16 cellular contexts compared by ENCODE assay signal in genomic region chr5:122142480-122142879, GRCh38. TPM values are rescaled to one million over a fixed set of nuclear protein-coding genes. Genes with fewer than 3 reads are reported as not detected.
A peak's percentile ranks its signal among the peaks of the same experiment; 100 is the strongest.
DNase-seq lines count a peak whose midpoint lies in the region; ATAC-seq and TF ChIP-seq lines count a peak whose summit lies in the region.
"Had no signal": no experiment of that assay in that cellular context is flagged by ENCODE, and none has a peak within 500 bp of the region (broad histone marks: within the 10 kb centered on the region; RNA-seq: fewer than 3 reads in every experiment).

No MANE protein-coding gene starts in this region.

- DNase-seq in AG04450 (ENCODE audit: low read depth, low spot score), result no peak
- DNase-seq in HPDE6-E6E7 (ENCODE audit: extremely low spot score), result peak; percentile 12
- peak; percentile 84 for DNase-seq in amniotic epithelial cell (ENCODE audit: low read depth)
- peak; percentile 81 for DNase-seq in glomerular visceral epithelial cell (ENCODE audit: extremely low spot score)
- DNase-seq in Peyer's patch, result no peak
- no peak for DNase-seq in stimulated activated naive CD4-positive, alpha-beta T cell treated with Interleukin-2 at 50 U/mL for 16 hours (lab: John Stamatoyannopoulos, UW)
- DNase-seq in activated CD8-positive, alpha-beta T cell treated with anti-CD3 and anti-CD28 coated beads for 36 hours, result no peak
- DNase-seq: DMS79, mesendoderm had no signal

- intact Hi-C loops in activated CD8-positive, alpha-beta T cell treated with anti-CD3 and anti-CD28 coated beads for 36 hours (cut with micrococcal nuclease), result no loop called here

- no peak overlapping the region for H3K27ac Mint-ChIP-seq in activated CD8-positive, alpha-beta T cell treated with anti-CD3 and anti-CD28 coated beads for 36 hours
- H3K27ac Mint-ChIP-seq: activated T-helper 2 cell treated with anti-CD3 and anti-CD28 coated beads, Interferon-gamma antibody, Interleukin-2, Interleukin-4, amounts not matched to agents 10 μg/mL and 5 μg/mL and 100 μg/mL, durations not matched to agents 14 hours and 24 hours and 36 hours; T-helper 2 cell treated with Interferon-gamma antibody and Interleukin-4, amounts not matched to agents 5 μg/mL and 100 μg/mL, for 36 hours had no signal

- H3K4me3 ChIP-seq in AG04450 (ENCODE audit: low read depth, low read length) (no peak overlapping the region), Peyer's patch (no peak overlapping the region)
- H3K4me3 ChIP-seq: cardiac muscle cell, vagina had no signal

- H3K4me1 ChIP-seq in Peyer's patch, result no peaks in the 10 kb centered on the region
- H3K4me1 ChIP-seq: vagina had no signal

- H3K27ac ChIP-seq in AG04450 (ENCODE audit: low read depth, low read length), result peak overlapping the region; percentile 22
- H3K27ac ChIP-seq in Peyer's patch, result no peak overlapping the region
- H3K27ac ChIP-seq: cardiac muscle cell, epithelial cell of prostate, vagina had no signal

- TF ChIP-seq POLR2A in Peyer's patch (IDR thresholded peaks at IDR 0.05), result no peak

- no peak overlapping the region for H3K4me3 Mint-ChIP-seq in activated CD8-positive, alpha-beta T cell treated with anti-CD3 and anti-CD28 coated beads for 36 hours
- H3K4me3 Mint-ChIP-seq: T-helper 2 cell treated with Interferon-gamma antibody and Interleukin-4, amounts not matched to agents 5 μg/mL and 100 μg/mL, for 36 hours had no signal

- CTCF ChIA-PET in AG04450 (lab: Charles Lee), result interaction anchor here (2.3 to 4.3 kb wide), 2 partner anchors 14 to 66 kb away, joined by 10 to 33 read pairs; no protein-coding TSS in a partner anchor
- CTCF ChIA-PET in activated CD8-positive, alpha-beta T cell treated with anti-CD3 and anti-CD28 coated beads for 36 hours (lab: Charles Lee), result interaction anchor here (1.0 kb wide), 1 partner anchor 288 kb away, joined by 3 read pairs; no protein-coding TSS in a partner anchor

- TF ChIP-seq CTCF in AG04450 (IDR thresholded peaks at IDR 0.05; ENCODE audit: low read depth, low read length) (no peak), Peyer's patch (IDR thresholded peaks at IDR 0.05) (no peak)
- no peak for TF ChIP-seq CTCF in activated CD8-positive, alpha-beta T cell treated with anti-CD3 and anti-CD28 coated beads for 36 hours (IDR thresholded peaks at IDR 0.05)

- POLR2A ChIA-PET in AG04450 (lab: Yijun Ruan, JAX), result interaction anchor here (0.8 kb wide), 2 partner anchors 20 to 66 kb away, joined by 3 read pairs; no protein-coding TSS in a partner anchor
- POLR2A ChIA-PET in activated CD8-positive, alpha-beta T cell treated with anti-CD3 and anti-CD28 coated beads for 36 hours (lab: Charles Lee), result interaction anchor here (0.6 to 0.7 kb wide), 2 partner anchors 59 to 181 kb away, joined by 3 read pairs; partner anchors contain the start of gene SRFBP1

- no peak for ATAC-seq in GM21390 (IDR thresholded peaks at IDR 0.05; ENCODE audit: unreplicated experiment)
- no peak for ATAC-seq in activated CD8-positive, alpha-beta T cell treated with anti-CD3 and anti-CD28 coated beads for 36 hours

- no peaks in the 10 kb centered on the region for H3K27me3 Mint-ChIP-seq in activated CD8-positive, alpha-beta T cell treated with anti-CD3 and anti-CD28 coated beads for 36 hours

- no peaks in the 10 kb centered on the region for H3K36me3 Mint-ChIP-seq in activated CD8-positive, alpha-beta T cell treated with anti-CD3 and anti-CD28 coated beads for 36 hours (ENCODE audit: low read depth)

- H3K4me1 Mint-ChIP-seq in activated CD8-positive, alpha-beta T cell treated with anti-CD3 and anti-CD28 coated beads for 36 hours (ENCODE audit: low read depth), result peaks cover 5% of the 10 kb centered on the region

- no peaks in the 10 kb centered on the region for H3K36me3 ChIP-seq in Peyer's patch
- H3K36me3 ChIP-seq: cardiac muscle cell, vagina had no signal

- H3K9me3 Mint-ChIP-seq in activated CD8-positive, alpha-beta T cell treated with anti-CD3 and anti-CD28 coated beads for 36 hours, result no peaks in the 10 kb centered on the region
- H3K9me3 Mint-ChIP-seq: activated T-helper 2 cell treated with anti-CD3 and anti-CD28 coated beads, Interferon-gamma antibody, Interleukin-2, Interleukin-4, amounts not matched to agents 10 μg/mL and 5 μg/mL and 100 μg/mL, durations not matched to agents 14 hours and 24 hours and 36 hours; T-helper 2 cell treated with Interferon-gamma antibody and Interleukin-4, amounts not matched to agents 5 μg/mL and 100 μg/mL, for 36 hours had no signal

- H3K9me3 ChIP-seq in AG04450 (ENCODE audit: control insufficient read depth, insufficient read depth, low read length) (no peaks in the 10 kb centered on the region), Peyer's patch (no peaks in the 10 kb centered on the region)
- H3K9me3 ChIP-seq: vagina had no signal

- H3K27me3 ChIP-seq in AG04450 (ENCODE audit: control insufficient read depth, insufficient read depth, low read length) (no peaks in the 10 kb centered on the region), Peyer's patch (no peaks in the 10 kb centered on the region)
- H3K27me3 ChIP-seq: cardiac muscle cell, vagina had no signal

RNA-seq across cellular contexts. Expression of gene ZNF474, which starts 13.1 kb away (rescaled TPM):
- polyA plus RNA-seq in AG04450 (2011; rRNA removed), result 0.37 TPM in 2 replicates
- polyA minus RNA-seq in AG04450 (2011; rRNA and poly(A)+ RNA removed), result 0.55 and 0.56 TPM in 2 replicates
- total RNA-seq in Peyer's patch, result under 1 TPM in 1 of 4 donors, not detected in 3; 0.54 TPM
- total RNA-seq in activated CD8-positive, alpha-beta T cell treated with anti-CD3 and anti-CD28 coated beads for 36 hours, result not detected
- total RNA-seq: activated T-helper 2 cell treated with anti-CD3 and anti-CD28 coated beads, Interferon-gamma antibody, Interleukin-2, Interleukin-4, amounts not matched to agents 10 μg/mL and 5 μg/mL and 100 μg/mL, durations not matched to agents 14 hours and 24 hours and 36 hours; cardiac muscle cell; OCI-LY7 had no signal
- polyA plus RNA-seq: cardiac muscle cell had no signal

Comparison
In these comparisons a context has a peak if more than half of its experiments do, and no peak if none do; other contexts are left out.
1. DNase-seq: peak in HPDE6-E6E7 (single experiment), amniotic epithelial cell (single experiment) and glomerular visceral epithelial cell (single experiment); none in AG04450 (single experiment), Peyer's patch (0 of 3), stimulated activated naive CD4-positive, alpha-beta T cell treated with Interleukin-2 at 50 U/mL for 16 hours (single experiment) and activated CD8-positive, alpha-beta T cell treated with anti-CD3 and anti-CD28 coated beads for 36 hours (single experiment).